In genomic region chr1:37038079-37038702, GRCh38 we compare ENCODE assay signal across 8 cellular contexts. TPM values are rescaled to one million over a fixed set of nuclear protein-coding genes. Genes with fewer than 3 reads are reported as not detected.
DNase-seq lines count a peak whose midpoint lies in the region; ATAC-seq lines count a peak whose summit lies in the region.

No MANE protein-coding gene starts in this region.

- DNase-seq in HCEC 1CT (peak; percentile 2), NCI-H2196 (lab: John Stamatoyannopoulos, UW; ENCODE audit: unreplicated experiment) (peak; percentile 87), cerebellum (ENCODE audit: low spot score) (peak; percentile 53), pons (ENCODE audit: low spot score) (peak; percentile 85)
- DNase-seq in activated CD4-positive, alpha-beta T cell treated with anti-CD3 and anti-CD28 coated beads, Interleukin-2, amount 50 U/mL, for 4 hours = no peak
- no peak for DNase-seq in natural killer cell treated with Interleukin-12 subunit alpha and Interleukin-12 subunit beta and Interleukin-15 and Interleukin-18, amount 100 ng/mL, for 72 hours (ENCODE audit: low spot score)
- no peak for DNase-seq in stimulated activated naive B cell treated with anti-CD40 and anti-IgM and Interleukin-4, amounts not matched to agents 10 μg/mL and 1 μg/mL and 100 μg/mL, for 72 hours
- no peak for DNase-seq in activated naive CD8-positive, alpha-beta T cell treated with anti-CD3 and anti-CD28 coated beads, Interleukin-2, amount 50 U/mL, for 24 hours

- peaks cover 39 to 57% of the 10 kb centered on the region in 2 donors for H3K27me3 Mint-ChIP-seq in natural killer cell treated with Interleukin-12 subunit alpha and Interleukin-12 subunit beta and Interleukin-15 and Interleukin-18, amount 100 ng/mL, for 72 hours
- H3K27me3 Mint-ChIP-seq in stimulated activated naive B cell treated with anti-CD40 and anti-IgM and Interleukin-4, amounts not matched to agents 10 μg/mL and 1 μg/mL and 100 μg/mL, for 72 hours = peaks cover 59 to 89% of the 10 kb centered on the region in 2 donors
- H3K27me3 Mint-ChIP-seq in activated naive CD8-positive, alpha-beta T cell treated with anti-CD3 and anti-CD28 coated beads, Interleukin-2, amount 50 U/mL, for 24 hours = peaks cover 60% of the 10 kb centered on the region

- no peaks in the 10 kb centered on the region for H3K9me3 Mint-ChIP-seq in natural killer cell treated with Interleukin-12 subunit alpha and Interleukin-12 subunit beta and Interleukin-15 and Interleukin-18, amount 100 ng/mL, for 72 hours
- no peaks in the 10 kb centered on the region for H3K9me3 Mint-ChIP-seq in stimulated activated naive B cell treated with anti-CD40 and anti-IgM and Interleukin-4, amounts not matched to agents 10 μg/mL and 1 μg/mL and 100 μg/mL, for 72 hours
- no peaks in the 10 kb centered on the region for H3K9me3 Mint-ChIP-seq in activated naive CD8-positive, alpha-beta T cell treated with anti-CD3 and anti-CD28 coated beads, Interleukin-2, amount 50 U/mL, for 24 hours

- no peaks in the 10 kb centered on the region for H3K36me3 Mint-ChIP-seq in natural killer cell treated with Interleukin-12 subunit alpha and Interleukin-12 subunit beta and Interleukin-15 and Interleukin-18, amount 100 ng/mL, for 72 hours
- no peaks in the 10 kb centered on the region for H3K36me3 Mint-ChIP-seq in stimulated activated naive B cell treated with anti-CD40 and anti-IgM and Interleukin-4, amounts not matched to agents 10 μg/mL and 1 μg/mL and 100 μg/mL, for 72 hours
- no peaks in the 10 kb centered on the region for H3K36me3 Mint-ChIP-seq in activated naive CD8-positive, alpha-beta T cell treated with anti-CD3 and anti-CD28 coated beads, Interleukin-2, amount 50 U/mL, for 24 hours (ENCODE audit: low read depth)

- no peak overlapping the region for H3K27ac Mint-ChIP-seq in natural killer cell treated with Interleukin-12 subunit alpha and Interleukin-12 subunit beta and Interleukin-15 and Interleukin-18, amount 100 ng/mL, for 72 hours
- no peak overlapping the region for H3K27ac Mint-ChIP-seq in stimulated activated naive B cell treated with anti-CD40 and anti-IgM and Interleukin-4, amounts not matched to agents 10 μg/mL and 1 μg/mL and 100 μg/mL, for 72 hours
- no peak overlapping the region for H3K27ac Mint-ChIP-seq in activated naive CD8-positive, alpha-beta T cell treated with anti-CD3 and anti-CD28 coated beads, Interleukin-2, amount 50 U/mL, for 24 hours

- H3K4me3 Mint-ChIP-seq in natural killer cell treated with Interleukin-12 subunit alpha and Interleukin-12 subunit beta and Interleukin-15 and Interleukin-18, amount 100 ng/mL, for 72 hours = no peak overlapping the region
- H3K4me3 Mint-ChIP-seq in stimulated activated naive B cell treated with anti-CD40 and anti-IgM and Interleukin-4, amounts not matched to agents 10 μg/mL and 1 μg/mL and 100 μg/mL, for 72 hours = no peak overlapping the region
- H3K4me3 Mint-ChIP-seq in activated naive CD8-positive, alpha-beta T cell treated with anti-CD3 and anti-CD28 coated beads, Interleukin-2, amount 50 U/mL, for 24 hours = no peak overlapping the region

- no peak for ATAC-seq in natural killer cell treated with Interleukin-12 subunit alpha and Interleukin-12 subunit beta and Interleukin-15 and Interleukin-18, amount 100 ng/mL, for 72 hours
- ATAC-seq in stimulated activated naive B cell treated with anti-CD40 and anti-IgM and Interleukin-4, amounts not matched to agents 10 μg/mL and 1 μg/mL and 100 μg/mL, for 72 hours (replicated peaks) = no peak
- ATAC-seq in activated naive CD8-positive, alpha-beta T cell treated with anti-CD3 and anti-CD28 coated beads, Interleukin-2, amount 50 U/mL, for 24 hours = no peak

- H3K4me1 Mint-ChIP-seq in natural killer cell treated with Interleukin-12 subunit alpha and Interleukin-12 subunit beta and Interleukin-15 and Interleukin-18, amount 100 ng/mL, for 72 hours (ENCODE audit: low read depth in 2 of 2) = no peaks in the 10 kb centered on the region
- H3K4me1 Mint-ChIP-seq in stimulated activated naive B cell treated with anti-CD40 and anti-IgM and Interleukin-4, amounts not matched to agents 10 μg/mL and 1 μg/mL and 100 μg/mL, for 72 hours = peaks cover 15 to 22% of the 10 kb centered on the region in 2 donors
- H3K4me1 Mint-ChIP-seq in activated naive CD8-positive, alpha-beta T cell treated with anti-CD3 and anti-CD28 coated beads, Interleukin-2, amount 50 U/mL, for 24 hours = peaks cover 10% of the 10 kb centered on the region

RNA-seq across cellular contexts. Expression of gene GRIK3, which starts 3.9 kb away (rescaled TPM):
- total RNA-seq in cerebellum = 21.6 TPM
- not detected for total RNA-seq in natural killer cell treated with Interleukin-12 subunit alpha and Interleukin-12 subunit beta and Interleukin-15 and Interleukin-18, amount 100 ng/mL, for 72 hours

Comparison
In these comparisons a context has a peak if more than half of its experiments do, and no peak if none do; other contexts are left out.
1. DNase-seq: peak in HCEC 1CT (single experiment), NCI-H2196 (single experiment), cerebellum (single experiment) and pons (single experiment); none in activated CD4-positive, alpha-beta T cell treated with anti-CD3 and anti-CD28 coated beads, Interleukin-2, amount 50 U/mL, for 4 hours (0 of 2), natural killer cell treated with Interleukin-12 subunit alpha and Interleukin-12 subunit beta and Interleukin-15 and Interleukin-18, amount 100 ng/mL, for 72 hours (single experiment), stimulated activated naive B cell treated with anti-CD40 and anti-IgM and Interleukin-4, amounts not matched to agents 10 μg/mL and 1 μg/mL and 100 μg/mL, for 72 hours (single experiment) and activated naive CD8-positive, alpha-beta T cell treated with anti-CD3 and anti-CD28 coated beads, Interleukin-2, amount 50 U/mL, for 24 hours (single experiment).
2. RNA of gene GRIK3, which starts 3.9 kb away (total RNA-seq): 21.6 TPM in cerebellum (single experiment); not detected in natural killer cell treated with Interleukin-12 subunit alpha and Interleukin-12 subunit beta and Interleukin-15 and Interleukin-18, amount 100 ng/mL, for 72 hours; every median in the first group is over 10 times any median in the second.